Comparison of ENCODE assay signal across 1 cellular context in genomic region chr6:79413562-79414002, GRCh38.
TF ChIP-seq lines count a peak whose summit lies in the region.

No MANE protein-coding gene starts in this region.

TF ChIP-seq in H1, 55 proteins besides CTCF, POLR2A, EP300 and RAD21 (continued from another document):
- TF ChIP-seq SIRT6 (IDR thresholded peaks at IDR 0.05; ENCODE audit: low read length) (no peak), E2F6 (IDR thresholded peaks at IDR 0.05) (no peak), BCL11A (IDR thresholded peaks at IDR 0.05; ENCODE audit: low read depth in 2 of 2, low read length in 2 of 2) (no peak), SUZ12 (IDR thresholded peaks at IDR 0.05; ENCODE audit: low read length) (no peak), POU5F1 (IDR thresholded peaks at IDR 0.05; ENCODE audit: low read depth, low read length) (no peak), CTBP2 (IDR thresholded peaks at IDR 0.05; ENCODE audit: borderline replicate concordance, insufficient read depth, insufficient read length, low read length) (no peak), EGR1 (IDR thresholded peaks at IDR 0.05; ENCODE audit: borderline replicate concordance, low read depth, low read length) (no peak), PHF8 (conservative IDR thresholded peaks at IDR 0.05; ENCODE audit: low read depth, low read length) (no peak), ATF3 (IDR thresholded peaks at IDR 0.05; ENCODE audit: insufficient read depth, low read depth, low read length) (no peak), SP1 (IDR thresholded peaks at IDR 0.05; ENCODE audit: low read depth, low read length) (no peak), BACH1 (IDR thresholded peaks at IDR 0.05; ENCODE audit: low read length) (no peak), RXRA (IDR thresholded peaks at IDR 0.05; ENCODE audit: insufficient read depth, low read depth, low read length) (no peak), SAP30 (IDR thresholded peaks at IDR 0.05; ENCODE audit: insufficient read depth, insufficient replicate concordance, low read length) (no peak), SP4 (IDR thresholded peaks at IDR 0.05; ENCODE audit: low read length) (no peak), ASH2L (IDR thresholded peaks at IDR 0.05; ENCODE audit: low read length) (no peak), POLR2AphosphoS5 (IDR thresholded peaks at IDR 0.05; ENCODE audit: low read depth, low read length) (no peak)
